ENCODE assay signal across 19 cellular contexts in genomic region chr5:180381851-180382480, GRCh38.
"Had no signal": no experiment of that assay in that cellular context is flagged by ENCODE, and none has a peak within 500 bp of the region (broad histone marks: within the 10 kb centered on the region; RNA-seq: fewer than 3 reads in every experiment).

No MANE protein-coding gene starts in this region.

- H3K9me3 Mint-ChIP-seq: stimulated activated naive B cell treated with anti-CD40 and anti-IgM and Interleukin-4, amounts not matched to agents 10 μg/mL and 1 μg/mL and 100 μg/mL, for 72 hours; stimulated activated naive CD8-positive, alpha-beta T cell treated with anti-CD3 and anti-CD28 coated beads, Interleukin-15, Interleukin-2, amounts not matched to agents 100 ng/mL and 50 ng/mL, for 24 hours; type B pancreatic cell had no signal

- H3K27me3 ChIP-seq: dorsolateral prefrontal cortex, left lung, neutrophil, sigmoid colon, suprapubic skin had no signal

- ATAC-seq: left lung; naive thymus-derived CD4-positive, alpha-beta T cell; stimulated activated naive B cell treated with anti-CD40 and anti-IgM and Interleukin-4, amounts not matched to agents 10 μg/mL and 1 μg/mL and 100 μg/mL, for 72 hours had no signal

- H3K27ac Mint-ChIP-seq: naive thymus-derived CD4-positive, alpha-beta T cell; progenitor cell of endocrine pancreas; stimulated activated naive B cell treated with anti-CD40 and anti-IgM and Interleukin-4, amounts not matched to agents 10 μg/mL and 1 μg/mL and 100 μg/mL, for 72 hours; stimulated activated naive CD8-positive, alpha-beta T cell treated with anti-CD3 and anti-CD28 coated beads, Interleukin-15, Interleukin-2, amounts not matched to agents 100 ng/mL and 50 ng/mL, for 24 hours; type B pancreatic cell had no signal

- H3K4me3 Mint-ChIP-seq: naive thymus-derived CD4-positive, alpha-beta T cell; stimulated activated naive B cell treated with anti-CD40 and anti-IgM and Interleukin-4, amounts not matched to agents 10 μg/mL and 1 μg/mL and 100 μg/mL, for 72 hours; stimulated activated naive CD8-positive, alpha-beta T cell treated with anti-CD3 and anti-CD28 coated beads, Interleukin-15, Interleukin-2, amounts not matched to agents 100 ng/mL and 50 ng/mL, for 24 hours; type B pancreatic cell had no signal

- H3K4me1 ChIP-seq: left lung, parathyroid adenoma, sigmoid colon, spleen had no signal

- H3K4me3 ChIP-seq: dorsolateral prefrontal cortex, left lung, sigmoid colon, spleen, suprapubic skin had no signal

- H3K36me3 ChIP-seq: left lung, neutrophil, sigmoid colon, spleen, suprapubic skin had no signal

- H3K27ac ChIP-seq: dorsolateral prefrontal cortex, left lung, neutrophil, parathyroid adenoma, sigmoid colon, spleen, suprapubic skin had no signal

- H3K27me3 Mint-ChIP-seq: type B pancreatic cell had no signal

- H3K9me3 ChIP-seq: left lung, neutrophil, sigmoid colon, spleen, suprapubic skin had no signal

- H3K79me2 ChIP-seq: parathyroid adenoma had no signal

- H3K4me1 Mint-ChIP-seq: naive thymus-derived CD4-positive, alpha-beta T cell had no signal

- H3K9ac ChIP-seq: parathyroid adenoma had no signal

- H2AFZ ChIP-seq: parathyroid adenoma had no signal

- DNase-seq: central memory CD4-positive, alpha-beta T cell; dorsolateral prefrontal cortex; effector CD4-positive, alpha-beta T cell; head of caudate nucleus; mammary epithelial cell; mesendoderm; midbrain; naive thymus-derived CD4-positive, alpha-beta T cell; sigmoid colon; stimulated activated CD4-positive, alpha-beta T cell treated with anti-CD3 and anti-CD28 coated beads, Interleukin-4, amount 100 ng/mL, for 4 hours; stimulated activated naive B cell treated with anti-CD40 and anti-IgM and Interleukin-4, amounts not matched to agents 10 μg/mL and 1 μg/mL and 100 μg/mL, for 72 hours had no signal

- H3K36me3 Mint-ChIP-seq: naive thymus-derived CD4-positive, alpha-beta T cell; stimulated activated naive B cell treated with anti-CD40 and anti-IgM and Interleukin-4, amounts not matched to agents 10 μg/mL and 1 μg/mL and 100 μg/mL, for 72 hours; type B pancreatic cell had no signal
